ENCODE assay signal across 25 cellular contexts in the genomic region with DNA sequence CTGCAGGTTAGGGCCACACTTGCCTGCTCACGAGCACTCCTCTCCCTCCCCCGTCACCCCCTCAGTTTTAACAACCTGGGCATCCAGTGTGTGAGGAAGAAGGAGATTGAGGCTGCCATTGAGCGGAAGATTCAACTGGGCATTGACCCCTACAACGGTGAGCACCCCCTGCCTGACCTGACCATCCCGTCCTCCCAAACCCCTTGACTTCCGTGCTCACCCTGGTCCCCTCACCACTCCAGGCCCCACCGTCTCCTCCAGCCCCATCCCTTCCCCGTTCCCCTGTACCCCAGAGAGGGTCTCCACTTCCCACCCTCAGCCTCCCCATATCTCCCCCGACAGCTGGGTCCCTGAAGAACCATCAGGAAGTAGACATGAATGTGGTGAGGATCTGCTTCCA. TPM values are rescaled to one million over a fixed set of nuclear protein-coding genes. Genes with fewer than 3 reads are reported as not detected.
"Had no signal": no experiment of that assay in that cellular context is flagged by ENCODE, and none has a peak within 500 bp of the region (broad histone marks: within the 10 kb centered on the region; RNA-seq: fewer than 3 reads in every experiment).

No MANE protein-coding gene starts in this region.

- DNase-seq: IMR-90, Karpas-422, KG1, MG63, NCI-H1092, NCI-H1105 treated with DMSO at 0.1 percent for 48 hours, NCI-H1417 treated with DMSO at 0.1 percent for 48 hours, NCI-H146, NCI-H1694 treated with DMSO at 0.1 percent for 48 hours, NCI-H1930, NCI-H2081, NCI-H2107, NCI-H226, NCI-H446, NCI-H510A, NCI-H524 treated with DMSO at 0.1 percent for 48 hours, NCI-H69, NCI-H774, SHP77, SK-N-SH, SW 1271 had no signal

- H3K9me3 ChIP-seq: MG63, SK-N-SH had no signal

- ATAC-seq: HepG2, Panc1 had no signal

- H3K27ac ChIP-seq: RWPE1 had no signal

- H3K27me3 ChIP-seq: MG63 had no signal

- H3K4me2 ChIP-seq: SK-N-SH had no signal

- H3K4me3 ChIP-seq: MG63 had no signal

- H3K9ac ChIP-seq: SK-N-SH had no signal

RNA-seq across cellular contexts. Expression of gene ZNF296, which starts 51.0 kb away (rescaled TPM):
- total RNA-seq: HT1080, IMR-90 had no signal
